9 cellular contexts compared by ENCODE assay signal in the genomic region with DNA sequence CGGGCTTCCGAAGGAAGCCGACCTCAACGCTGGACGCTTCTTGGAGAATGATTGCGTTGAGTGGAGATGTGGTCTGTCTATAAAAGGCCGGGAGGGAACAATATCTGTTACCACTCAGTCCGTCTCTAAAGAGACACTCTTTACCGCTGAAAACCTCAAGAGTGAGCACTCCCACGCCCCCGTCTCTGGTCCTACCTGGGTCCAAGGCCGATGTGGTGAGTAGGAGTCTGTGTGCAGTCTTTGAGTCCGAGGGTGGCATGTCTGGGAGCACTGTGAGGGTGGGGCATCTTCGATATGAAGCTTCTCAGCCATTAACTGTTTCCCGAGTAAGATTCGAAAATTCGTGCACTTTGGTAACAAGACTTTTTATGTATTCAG. TPM values are rescaled to one million over a fixed set of nuclear protein-coding genes. Genes with fewer than 3 reads are reported as not detected.
DNase-seq lines count a peak whose midpoint lies in the region; ATAC-seq, FAIRE-seq and TF ChIP-seq lines count a peak whose summit lies in the region.
"Had no signal": no experiment of that assay in that cellular context is flagged by ENCODE, and none has a peak within 500 bp of the region (broad histone marks: within the 10 kb centered on the region; RNA-seq: fewer than 3 reads in every experiment).

No MANE protein-coding gene starts in this region.

- H3K9me3 Mint-ChIP-seq in HFFc6: peaks cover 86% of the 10 kb centered on the region

- no peak overlapping the region for H3K27ac Mint-ChIP-seq in HFFc6

- H3K9me3 ChIP-seq in OCI-LY1 (ENCODE audit: low read length): peaks cover 9% of the 10 kb centered on the region
- peaks cover 11% of the 10 kb centered on the region; the same call in 1 of the 2 replicates for H3K9me3 ChIP-seq in K562 (replicated peaks; ENCODE audit: control insufficient read depth, insufficient read depth, low read depth, low read length)

- H3K36me3 ChIP-seq in OCI-LY1 (ENCODE audit: insufficient read depth, low read length) (peaks cover 16% of the 10 kb centered on the region), K562 (ENCODE audit: control insufficient read depth, insufficient read depth, low read length) (peaks cover 7% of the 10 kb centered on the region; the same call in 2 of the 3 replicates)

- peak overlapping the region; percentile 24 for H3K27ac ChIP-seq in OCI-LY1 (ENCODE audit: low read depth, low read length, poor library complexity, severe bottlenecking)
- H3K27ac ChIP-seq in K562 (ENCODE audit: extremely low read depth, low read depth, low read length): peak overlapping the region; percentile 78; the same call in 1 of the 3 replicates
- H3K27ac ChIP-seq: KMS-11 had no signal

- TF ChIP-seq CTCF in HFFc6 (IDR thresholded peaks at IDR 0.05) (no peak), OCI-LY1 (IDR thresholded peaks at IDR 0.05; ENCODE audit: low read length) (no peak), K562 (IDR thresholded peaks at IDR 0.05 in 2 of 3, conservative IDR thresholded peaks at IDR 0.05 in 1 of 3; ENCODE audit: insufficient read depth in 2 of 3, low read depth in 1 of 3, low read length in 3 of 3) (no peak)

- H3K4me3 ChIP-seq in OCI-LY1 (ENCODE audit: low read depth, low read length, poor library complexity, severe bottlenecking): peak overlapping the region; percentile 78
- H3K4me3 ChIP-seq in K562: peak overlapping the region; percentile 67

- no peak for TF ChIP-seq EP300 in K562 (IDR thresholded peaks at IDR 0.05; ENCODE audit: low read length)

- no peak for TF ChIP-seq POLR2A in K562 (conservative IDR thresholded peaks at IDR 0.05)

- no peaks in the 10 kb centered on the region for H4K20me1 ChIP-seq in OCI-LY1 (ENCODE audit: insufficient read depth, low read length)
- no peaks in the 10 kb centered on the region for H4K20me1 ChIP-seq in K562 (replicated peaks; ENCODE audit: control insufficient read depth, insufficient read depth, low read length)

- 13% methylated on average over 17 of the region's 17 CpGs for WGBS in K562 (ENCODE audit: insufficient coverage, low coverage, missing lambda C conversion rate)

- ATAC-seq in K562: peak; percentile 78

- H3K36me3 Mint-ChIP-seq in HFFc6 (ENCODE audit: low read depth): peaks cover 64% of the 10 kb centered on the region

- DNase-seq in EH (ENCODE audit: low read depth): peak; percentile 28
- no peak for DNase-seq in HFFc6
- DNase-seq in K562 (ENCODE audit: extremely low read depth in 1 of 4, low spot score in 3 of 4): peak in 3 of 4 experiments; percentile 25 to 55 (median 47)
- DNase-seq in inferior parietal cortex (ENCODE audit: extremely low spot score): peak; percentile 4
- peak; percentile 42 for DNase-seq in stimulated activated CD4-positive, alpha-beta T cell treated with anti-CD3 and anti-CD28 coated beads, Interleukin-15, amount 100 ng/mL, for 24 hours
- no peak for DNase-seq in 8988T
- DNase-seq in RCC 7860 (ENCODE audit: low spot score): no peak

- intact Hi-C loops in K562 (cut with micrococcal nuclease): no loop called here

- H3F3A ChIP-seq in OCI-LY1 (ENCODE audit: insufficient read depth, low read length): no peaks in the 10 kb centered on the region

- no peaks in the 10 kb centered on the region for H3K79me2 ChIP-seq in OCI-LY1 (ENCODE audit: insufficient read depth, low read length)
- peaks cover 10% of the 10 kb centered on the region; the same call in 2 of the 3 replicates for H3K79me2 ChIP-seq in K562 (ENCODE audit: control insufficient read depth, insufficient read depth, low read length)

- H2AFZ ChIP-seq in OCI-LY1 (ENCODE audit: low read length) (0 out of 2 replicates have a peak overlapping the region, but pooled peaks have one; percentile 52), K562 (ENCODE audit: low read depth, low read length) (peak overlapping the region; percentile 98)

- no peak for TF ChIP-seq RAD21 in K562 (CRISPR knock-in tag; conservative IDR thresholded peaks at IDR 0.05 in 1 of 2, IDR thresholded peaks at IDR 0.05 in 1 of 2)

- H3K27me3 ChIP-seq in OCI-LY1 (ENCODE audit: insufficient read depth, low read length) (no peaks in the 10 kb centered on the region), K562 (ENCODE audit: control insufficient read depth in 2 of 2, insufficient read depth in 2 of 2, low read length in 2 of 2) (no peaks in the 10 kb centered on the region)

- H3K9ac ChIP-seq in OCI-LY1 (ENCODE audit: low read length) (peak overlapping the region; percentile 83), K562 (ENCODE audit: insufficient read depth in 1 of 2, low read depth in 2 of 2, low read length in 2 of 2) (peak overlapping the region; percentile 65 to 91)
- H3K9ac ChIP-seq: KMS-11 had no signal

- in situ Hi-C loops in K562 (cut with MboI): no loop called here

- POLR2A ChIA-PET in K562 (lab: Yijun Ruan, JAX): interaction anchor here (0.6 to 2.3 kb wide), 4 partner anchors 10 to 57 kb away, joined by 3 to 7 read pairs (median 4); partner anchors contain the start of gene ZFP69B

- CTCF ChIA-PET in K562 (lab: Yijun Ruan, JAX; ENCODE audit: low intra/inter-chr PET ratio): no interaction called here

- H3K4me3 Mint-ChIP-seq in HFFc6: peak overlapping the region; percentile 85

- FAIRE-seq in K562 (lab: Jason Lieb, UNC): peak; percentile 73
- FAIRE-seq in RCC 7860 (lab: Jason Lieb, UNC): no peak

- no peaks in the 10 kb centered on the region for H3K9me2 ChIP-seq in OCI-LY1 (ENCODE audit: low read depth, low read length)

- BruUV-seq in K562 (replicated peaks; lab: Mats Ljungman, UMichigan): no TSS peak

- peaks cover 11% of the 10 kb centered on the region for H3K27me3 Mint-ChIP-seq in HFFc6 (ENCODE audit: insufficient read depth)

- H3K4me2 ChIP-seq in OCI-LY1 (ENCODE audit: low read length) (peak overlapping the region; percentile 92), K562 (ENCODE audit: insufficient read depth, low read length) (peak overlapping the region; percentile 91)
- H3K4me2 ChIP-seq: KMS-11 had no signal

- H3K4me1 ChIP-seq in OCI-LY1 (ENCODE audit: insufficient read depth, low read length, severe bottlenecking) (peaks cover 15% of the 10 kb centered on the region), K562 (replicated peaks in 1 of 2; ENCODE audit: control insufficient read depth in 2 of 2, insufficient read depth in 2 of 2, low read length in 2 of 2) (peaks cover 10 to 11% of the 10 kb centered on the region in 2 experiments; a peak in 3 of 5 replicates)

- H3K9me1 ChIP-seq in K562 (ENCODE audit: control insufficient read depth, insufficient read depth, low read length): no peaks in the 10 kb centered on the region

- peaks cover 8% of the 10 kb centered on the region; the same call in 1 of the 2 replicates for H3K4me1 Mint-ChIP-seq in HFFc6 (ENCODE audit: low read depth)

RNA-seq across cellular contexts. Expression of gene ZFP69, which starts 0.6 kb away (rescaled TPM):
- total RNA-seq in HFFc6 (2021; fragmentation: NEBNext Ultra II Directional; extraction: Animal tissue kit (Norgen Biotek cat#: 25700)): 1 to 10 TPM in 4 of 6 experiments, under 1 TPM in 2; 0.17 to 2.2 (median 2.0) TPM
- total RNA-seq in K562 (2011; cell fraction: chromatin; rRNA removed; ENCODE audit: low replicate concordance): 4.0 and 10.6 TPM in 2 replicates
- 2.4 and 3.2 TPM in 2 replicates for total RNA-seq in K562 (2011; cell fraction: nucleolus; rRNA removed)
- 5.1 and 11.6 TPM in 2 replicates for total RNA-seq in K562 (2011; cell fraction: nucleoplasm; rRNA removed)
- total RNA-seq in K562 (2014; rRNA removed): 4.7 and 5.0 TPM in 2 replicates
- total RNA-seq in K562 (2014; rRNA removed; fragmentation: Illumina TruSeq; extraction: Trizol): 7.0 and 8.6 TPM in 2 replicates
- total RNA-seq in K562 (2015; rRNA removed; fragmentation: Illumina TruSeq; extraction: Trizol): 7.9 and 8.4 TPM in 2 replicates
- total RNA-seq in K562 (2021): 4.7 and 4.8 TPM in 2 replicates
- polyA plus RNA-seq in K562 (2011; rRNA removed): 4.8 and 5.7 TPM in 2 replicates
- 1.6 and 2.3 TPM in 2 replicates for polyA plus RNA-seq in K562 (2011; cell fraction: cytosol; rRNA removed)
- 2.5 and 3.4 TPM in 2 replicates for polyA plus RNA-seq in K562 (2011; cell fraction: nucleus; rRNA removed)
- 4.1 and 4.2 TPM in 2 replicates for polyA plus RNA-seq in K562 (2012)
- polyA plus RNA-seq in K562 (2014; fragmentation: Illumina TruSeq; extraction: Trizol): 6.7 and 7.0 TPM in 2 replicates
- 1 to 10 TPM; 2.0 to 2.1 TPM for polyA plus RNA-seq in K562 (2014; fragmentation: Nextera tagmentation; extraction: Ambion mirVana)
- polyA plus RNA-seq in K562 (2014; rRNA removed): 6.7 and 7.3 TPM in 2 replicates
- 5.5 and 8.7 TPM in 2 replicates for polyA minus RNA-seq in K562 (2011; rRNA and poly(A)+ RNA removed)
- polyA minus RNA-seq in K562 (2011; cell fraction: cytosol; rRNA and poly(A)+ RNA removed): 1.9 and 2.3 TPM in 2 replicates
- 1.5 and 3.6 TPM in 2 replicates for polyA minus RNA-seq in K562 (2011; cell fraction: nucleus; rRNA and poly(A)+ RNA removed)

RNA-seq across cellular contexts. Expression of gene ZFP69B, which starts 27.4 kb away (rescaled TPM):
- total RNA-seq in HFFc6 (2021; fragmentation: NEBNext Ultra II Directional; extraction: Animal tissue kit (Norgen Biotek cat#: 25700)): 1 to 10 TPM; 3.2 to 4.3 (median 3.7) TPM
- total RNA-seq in K562 (2011; cell fraction: chromatin; rRNA removed; ENCODE audit: low replicate concordance): 10.7 and 26.6 TPM in 2 replicates
- 7.2 and 9.2 TPM in 2 replicates for total RNA-seq in K562 (2011; cell fraction: nucleolus; rRNA removed)
- total RNA-seq in K562 (2011; cell fraction: nucleoplasm; rRNA removed): 11.4 and 12.9 TPM in 2 replicates
- total RNA-seq in K562 (2014; rRNA removed) (6.0 and 6.4 TPM in 2 replicates), K562 (2014; rRNA removed; fragmentation: Illumina TruSeq; extraction: Trizol) (10.3 and 12.8 TPM in 2 replicates), K562 (2015; rRNA removed; fragmentation: Illumina TruSeq; extraction: Trizol) (5.5 and 5.6 TPM in 2 replicates), K562 (2021) (8.2 and 9.5 TPM in 2 replicates)
- polyA plus RNA-seq in K562 (2011; rRNA removed) (7.5 and 8.4 TPM in 2 replicates), K562 (2014; fragmentation: Illumina TruSeq; extraction: Trizol) (9.4 and 10.2 TPM in 2 replicates), K562 (2014; fragmentation: Nextera tagmentation; extraction: Ambion mirVana) (1 to 10 TPM; 1.6 to 2.8 TPM), K562 (2014; rRNA removed) (7.9 and 8.9 TPM in 2 replicates)
- polyA plus RNA-seq in K562 (2011; cell fraction: cytosol; rRNA removed): 1.6 and 2.9 TPM in 2 replicates
- polyA plus RNA-seq in K562 (2011; cell fraction: nucleus; rRNA removed): 5.7 and 5.9 TPM in 2 replicates
- polyA plus RNA-seq in K562 (2012): 4.5 and 5.3 TPM in 2 replicates
- polyA minus RNA-seq in K562 (2011; rRNA and poly(A)+ RNA removed): 10.6 and 14.2 TPM in 2 replicates
- 2.9 and 4.1 TPM in 2 replicates for polyA minus RNA-seq in K562 (2011; cell fraction: cytosol; rRNA and poly(A)+ RNA removed)
- 5.3 and 9.3 TPM in 2 replicates for polyA minus RNA-seq in K562 (2011; cell fraction: nucleus; rRNA and poly(A)+ RNA removed)

RNA-seq across cellular contexts. Expression of gene EXO5, which starts 30.9 kb away (rescaled TPM):
- 1 to 10 TPM; 7.4 to 8.6 (median 8.1) TPM for total RNA-seq in HFFc6 (2021; fragmentation: NEBNext Ultra II Directional; extraction: Animal tissue kit (Norgen Biotek cat#: 25700))
- total RNA-seq in K562 (2011; cell fraction: chromatin; rRNA removed; ENCODE audit: low replicate concordance): 6.0 and 10.3 TPM in 2 replicates
- 5.3 and 5.5 TPM in 2 replicates for total RNA-seq in K562 (2011; cell fraction: nucleolus; rRNA removed)
- total RNA-seq in K562 (2011; cell fraction: nucleoplasm; rRNA removed): 3.7 and 5.4 TPM in 2 replicates
- total RNA-seq in K562 (2014; rRNA removed) (2.6 and 3.8 TPM in 2 replicates), K562 (2014; rRNA removed; fragmentation: Illumina TruSeq; extraction: Trizol) (2.7 and 2.9 TPM in 2 replicates), K562 (2015; rRNA removed; fragmentation: Illumina TruSeq; extraction: Trizol) (2.3 and 2.8 TPM in 2 replicates), K562 (2021) (2.1 and 2.6 TPM in 2 replicates)
- polyA plus RNA-seq in K562 (2011; rRNA removed) (2.0 and 3.3 TPM in 2 replicates), K562 (2014; fragmentation: Illumina TruSeq; extraction: Trizol) (3.5 and 3.9 TPM in 2 replicates), K562 (2014; fragmentation: Nextera tagmentation; extraction: Ambion mirVana) (1 to 10 TPM; 1.1 to 1.3 TPM), K562 (2014; rRNA removed) (3.8 and 4.3 TPM in 2 replicates)
- polyA plus RNA-seq in K562 (2011; cell fraction: cytosol; rRNA removed): 1.1 and 1.8 TPM in 2 replicates
- polyA plus RNA-seq in K562 (2011; cell fraction: nucleus; rRNA removed): 3.0 and 3.7 TPM in 2 replicates
- polyA plus RNA-seq in K562 (2012): 3.0 and 3.7 TPM in 2 replicates
- polyA minus RNA-seq in K562 (2011; rRNA and poly(A)+ RNA removed): 4.3 and 4.4 TPM in 2 replicates
- 1.6 and 3.5 TPM in 2 replicates for polyA minus RNA-seq in K562 (2011; cell fraction: cytosol; rRNA and poly(A)+ RNA removed)
- polyA minus RNA-seq in K562 (2011; cell fraction: nucleus; rRNA and poly(A)+ RNA removed): 2.3 and 4.3 TPM in 2 replicates

RNA-seq across cellular contexts. Expression of gene ZNF684, which starts 53.8 kb away (rescaled TPM):
- 1 to 10 TPM; 1.6 to 3.2 (median 2.6) TPM for total RNA-seq in HFFc6 (2021; fragmentation: NEBNext Ultra II Directional; extraction: Animal tissue kit (Norgen Biotek cat#: 25700))
- 8.1 and 18.7 TPM in 2 replicates for total RNA-seq in K562 (2011; cell fraction: chromatin; rRNA removed; ENCODE audit: low replicate concordance)
- 5.8 and 6.6 TPM in 2 replicates for total RNA-seq in K562 (2011; cell fraction: nucleolus; rRNA removed)
- 6.8 and 11.0 TPM in 2 replicates for total RNA-seq in K562 (2011; cell fraction: nucleoplasm; rRNA removed)
- total RNA-seq in K562 (2014; rRNA removed) (4.6 and 5.4 TPM in 2 replicates), K562 (2014; rRNA removed; fragmentation: Illumina TruSeq; extraction: Trizol) (6.7 and 7.8 TPM in 2 replicates), K562 (2015; rRNA removed; fragmentation: Illumina TruSeq; extraction: Trizol) (7.1 and 8.8 TPM in 2 replicates), K562 (2021) (4.3 and 4.8 TPM in 2 replicates)
- polyA plus RNA-seq in K562 (2011; rRNA removed) (5.2 and 5.5 TPM in 2 replicates), K562 (2014; fragmentation: Illumina TruSeq; extraction: Trizol) (5.3 and 6.0 TPM in 2 replicates), K562 (2014; fragmentation: Nextera tagmentation; extraction: Ambion mirVana) (1 to 10 TPM; 5.3 to 6.1 TPM), K562 (2014; rRNA removed) (5.1 and 5.3 TPM in 2 replicates)
- 1.4 and 2.2 TPM in 2 replicates for polyA plus RNA-seq in K562 (2011; cell fraction: cytosol; rRNA removed)
- 5.3 and 8.2 TPM in 2 replicates for polyA plus RNA-seq in K562 (2011; cell fraction: nucleus; rRNA removed)
- polyA plus RNA-seq in K562 (2012): 4.3 and 4.7 TPM in 2 replicates
- 8.0 and 8.5 TPM in 2 replicates for polyA minus RNA-seq in K562 (2011; rRNA and poly(A)+ RNA removed)
- 2.0 and 2.4 TPM in 2 replicates for polyA minus RNA-seq in K562 (2011; cell fraction: cytosol; rRNA and poly(A)+ RNA removed)
- 1.9 and 6.1 TPM in 2 replicates for polyA minus RNA-seq in K562 (2011; cell fraction: nucleus; rRNA and poly(A)+ RNA removed)

Comparison
In these comparisons a context has a peak if more than half of its experiments do, and no peak if none do; other contexts are left out.
1. DNase-seq: peak in EH (single experiment), K562 (3 of 4), inferior parietal cortex (single experiment) and stimulated activated CD4-positive, alpha-beta T cell treated with anti-CD3 and anti-CD28 coated beads, Interleukin-15, amount 100 ng/mL, for 24 hours (single experiment); none in HFFc6 (single experiment), 8988T (single experiment) and RCC 7860 (single experiment).